In the genomic region with DNA sequence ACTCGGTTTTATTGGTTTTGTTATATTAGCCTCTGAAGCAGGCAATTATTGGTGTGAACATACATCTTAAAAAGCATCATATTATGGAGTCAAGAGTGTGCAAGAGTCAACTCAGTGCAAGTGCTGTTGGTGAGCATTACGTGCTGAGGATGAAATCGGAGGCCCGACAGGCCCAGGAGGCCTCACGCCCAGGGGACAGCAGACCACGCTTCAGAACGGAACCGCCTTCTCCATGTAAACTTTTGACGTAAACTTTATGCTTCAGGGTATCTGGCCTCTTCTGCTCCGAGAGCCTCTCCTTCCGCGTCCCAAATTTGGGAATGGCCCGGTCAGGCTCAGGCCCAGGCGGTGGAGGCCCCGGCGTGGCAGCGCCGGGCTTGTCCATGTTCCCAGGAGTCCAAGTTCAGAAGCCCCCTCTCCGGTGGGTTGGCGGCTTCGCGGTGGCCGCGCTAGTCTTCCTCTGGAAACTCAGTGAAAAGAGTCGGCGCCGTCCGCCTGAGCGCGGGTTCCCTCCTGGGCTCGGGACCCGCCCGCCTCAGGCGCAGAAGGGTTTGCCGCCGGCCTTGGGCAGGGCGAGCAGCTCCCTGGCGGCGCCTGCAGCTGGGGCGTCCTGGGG, we compare ENCODE assay signal across 32 cellular contexts. TPM values are rescaled to one million over a fixed set of nuclear protein-coding genes. Genes with fewer than 3 reads are reported as not detected.
DNase-seq lines count a peak whose midpoint lies in the region; ATAC-seq, FAIRE-seq and TF ChIP-seq lines count a peak whose summit lies in the region.
"Had no signal": no experiment of that assay in that cellular context is flagged by ENCODE, and none has a peak within 500 bp of the region (broad histone marks: within the 10 kb centered on the region; RNA-seq: fewer than 3 reads in every experiment).

No MANE protein-coding gene starts in this region.

- no peak for FAIRE-seq in H1 (lab: Jason Lieb, UNC)
- FAIRE-seq: A549, GM18507, islet of Langerhans had no signal

- H3K27ac ChIP-seq in GM23338 (ENCODE audit: low read depth) (no peak overlapping the region), H1 (ENCODE audit: low read depth, low read length) (no peak overlapping the region), neural cell (ENCODE audit: low read length) (no peak overlapping the region)
- H3K27ac ChIP-seq: A549, colonic mucosa, epithelial cell of prostate, Peyer's patch, prostate gland, thyroid gland, vagina had no signal

- no peak overlapping the region for H2AK5ac ChIP-seq in H1 (ENCODE audit: low read depth, low read length)

- no peak for TF ChIP-seq CTCF in GM23338 (conservative IDR thresholded peaks at IDR 0.05; ENCODE audit: low read depth in 2 of 2)
- no peak for TF ChIP-seq CTCF in H1 (IDR thresholded peaks at IDR 0.05; ENCODE audit: control extremely low read depth in 1 of 3, insufficient read depth in 1 of 3, low read depth in 1 of 3, low read length in 3 of 3)
- no peak for TF ChIP-seq CTCF in neural cell (IDR thresholded peaks at IDR 0.05; ENCODE audit: poor library complexity, severe bottlenecking)

- no peak overlapping the region for H2BK5ac ChIP-seq in H1 (ENCODE audit: low read depth, low read length)

- H3K79me1 ChIP-seq in H1 (ENCODE audit: low read depth, low read length), result no peaks in the 10 kb centered on the region

- no peak for ATAC-seq in activated CD8-positive, alpha-beta memory T cell treated with anti-CD3 and anti-CD28 coated beads, Interleukin-2, amount 10 ng/mL, durations not matched to agents 7 days and 5 days
- ATAC-seq in GM23338 (peak; percentile 9), GM21737 (IDR thresholded peaks at IDR 0.05; ENCODE audit: unreplicated experiment) (no peak), GM19035 (IDR thresholded peaks at IDR 0.05; ENCODE audit: unreplicated experiment) (no peak)
- ATAC-seq: A549; activated naive CD4-positive, alpha-beta T cell treated with anti-CD3 and anti-CD28 coated beads, Interleukin-2, amount 50 U/mL, for 72 hours; left lobe of liver had no signal

- 4% methylated on average over 32 of the region's 40 CpGs; no CpG with 5 or more reads in 1 of the 2 experiments for WGBS in H1 (ENCODE audit: extremely low coverage in 1 of 2, insufficient coverage in 1 of 2, insufficient read length in 1 of 2, insufficient replicate concordance in 2 of 2, low coverage in 1 of 2, low lambda C conversion rate in 2 of 2, missing lambda C conversion rate in 1 of 2), 2 experiments

- H3K23ac ChIP-seq in H1 (ENCODE audit: insufficient read length), result no peak overlapping the region

- H3K9ac ChIP-seq in H1 (replicated peaks in 1 of 4; ENCODE audit: extremely low read depth in 1 of 4, low read depth in 3 of 4, low read length in 3 of 4) (no peak overlapping the region), neural cell (ENCODE audit: low read length) (no peak overlapping the region)

- no peaks in the 10 kb centered on the region for H3K9me2 ChIP-seq in GM23338 (ENCODE audit: insufficient read depth)
- no peaks in the 10 kb centered on the region for H3K9me2 ChIP-seq in neural cell (ENCODE audit: insufficient read depth, low read length)

- H3K4ac ChIP-seq in H1 (replicated peaks; ENCODE audit: insufficient read length, low read depth, low read length), result no peak overlapping the region

- no peak overlapping the region for H2BK12ac ChIP-seq in H1 (ENCODE audit: low read depth, low read length)

- no peaks in the 10 kb centered on the region for H3K36me3 Mint-ChIP-seq in activated CD8-positive, alpha-beta memory T cell treated with anti-CD3 and anti-CD28 coated beads, Interleukin-2, amount 10 ng/mL, durations not matched to agents 7 days and 5 days
- H3K36me3 Mint-ChIP-seq in GM23338 (ENCODE audit: low read depth), result peaks cover 3% of the 10 kb centered on the region; the same call in 1 of the 3 replicates
- H3K36me3 Mint-ChIP-seq: IgD-negative memory B cell had no signal

- H3K27me3 Mint-ChIP-seq in activated CD8-positive, alpha-beta memory T cell treated with anti-CD3 and anti-CD28 coated beads, Interleukin-2, amount 10 ng/mL, durations not matched to agents 7 days and 5 days, result peaks cover 76% of the 10 kb centered on the region
- peaks cover 90% of the 10 kb centered on the region for H3K27me3 Mint-ChIP-seq in GM23338 (ENCODE audit: insufficient read depth, low read depth, poor library complexity)

- H3K27me3 ChIP-seq in GM23338 (ENCODE audit: insufficient read depth), result peaks cover 100% of the 10 kb centered on the region
- H3K27me3 ChIP-seq in H1 (replicated peaks in 1 of 4; ENCODE audit: control insufficient read depth in 3 of 4, extremely low read depth in 1 of 4, insufficient read depth in 3 of 4, low read length in 3 of 4), result peaks cover 71 to 99% (median 97%) of the 10 kb centered on the region in 4 experiments
- peaks cover 100% of the 10 kb centered on the region for H3K27me3 ChIP-seq in neural cell (ENCODE audit: insufficient read depth, low read depth, low read length)

- H2BK15ac ChIP-seq in H1 (ENCODE audit: low read length), result peak overlapping the region; percentile 4; the same call in 1 of the 2 replicates

- 0 out of 2 replicates have a peak, but pooled peaks cover 8% of the 10 kb centered on the region for H3F3A ChIP-seq in GM23338 (replicated peaks; ENCODE audit: low read depth)
- no peaks in the 10 kb centered on the region for H3F3A ChIP-seq in neural cell (ENCODE audit: insufficient read depth, low read length, poor library complexity, severe bottlenecking)

- no peak overlapping the region; the same call in 1 of the 2 replicates for H3K18ac ChIP-seq in H1 (ENCODE audit: extremely low read depth, low read length)

- no peak overlapping the region for H4K8ac ChIP-seq in H1 (ENCODE audit: extremely low read depth, insufficient read depth, low read length)

- no peak overlapping the region for H4K5ac ChIP-seq in H1 (ENCODE audit: insufficient read length, low read depth, low read length)

- no peak for DNase-seq in activated CD8-positive, alpha-beta memory T cell treated with anti-CD3 and anti-CD28 coated beads, Interleukin-2, amount 10 ng/mL, durations not matched to agents 7 days and 5 days
- DNase-seq in activated CD8-positive, alpha-beta memory T cell treated with anti-CD3 and anti-CD28 coated beads, Interleukin-2, amount 50 U/mL, for 4 hours, result no peak
- peak; percentile 56 for DNase-seq in GM23338 (ENCODE audit: low spot score)
- DNase-seq in H1 (ENCODE audit: low read depth in 1 of 2, low spot score in 2 of 2), result peak in 1 of 2 experiments; percentile 68
- DNase-seq in GM19240 (ENCODE audit: insufficient read length, low spot score), result no peak
- DNase-seq: amygdala; CD4-positive, alpha-beta T cell; colonic mucosa; effector CD4-positive, alpha-beta T cell; NCI-H146; NCI-H2107; NCI-H748 treated with DMSO at 0.1 percent for 48 hours; occipital lobe; Peyer's patch; SHP77 treated with DMSO at 0.1 percent for 48 hours; stimulated activated CD4-positive, alpha-beta T cell treated with anti-CD3 and anti-CD28 coated beads, Interleukin-4, amount 100 ng/mL, for 1 hour; thyroid gland had no signal

- H3K4me3 ChIP-seq in GM23338 (peak overlapping the region; percentile 56), H1 (ENCODE audit: extremely low read depth in 1 of 4, insufficient read depth in 2 of 4, low read depth in 3 of 4, low read length in 4 of 4) (peak overlapping the region in 1 of 4 experiments; percentile 54; a peak in 2 of 8 replicates), neural cell (ENCODE audit: low read length) (no peak overlapping the region)
- H3K4me3 ChIP-seq: A549, colonic mucosa, HAP-1, Peyer's patch, prostate gland, thyroid gland, vagina had no signal

- H3K4me2 ChIP-seq in GM23338 (peak overlapping the region; percentile 92), H1 (ENCODE audit: insufficient read depth in 1 of 2, low read depth in 2 of 2, low read length in 2 of 2) (peak overlapping the region; percentile 54 to 79), neural cell (ENCODE audit: low read length) (no peak overlapping the region)
- H3K4me2 ChIP-seq: A549 had no signal

- H3K4me3 Mint-ChIP-seq in activated CD8-positive, alpha-beta memory T cell treated with anti-CD3 and anti-CD28 coated beads, Interleukin-2, amount 10 ng/mL, durations not matched to agents 7 days and 5 days, result no peak overlapping the region
- H3K4me3 Mint-ChIP-seq in GM23338, result peak overlapping the region; percentile 54
- H3K4me3 Mint-ChIP-seq: CD4-positive, alpha-beta T cell had no signal

- H4K20me1 ChIP-seq in GM23338 (replicated peaks; ENCODE audit: insufficient read depth) (peaks cover 6% of the 10 kb centered on the region; the same call in 1 of the 2 replicates), H1 (replicated peaks in 1 of 2; ENCODE audit: control insufficient read depth in 1 of 2, insufficient read depth in 2 of 2, low read length in 2 of 2) (peaks cover 11 to 23% of the 10 kb centered on the region in 2 experiments), neural cell (ENCODE audit: insufficient read depth) (no peaks in the 10 kb centered on the region)

- TF ChIP-seq RAD21 in H1 (IDR thresholded peaks at IDR 0.05 in 1 of 2, conservative IDR thresholded peaks at IDR 0.05 in 1 of 2; ENCODE audit: low read depth in 2 of 2, low read length in 2 of 2), result no peak
- no peak for TF ChIP-seq RAD21 in neural cell (conservative IDR thresholded peaks at IDR 0.05)

- H3K4me1 ChIP-seq in GM23338 (ENCODE audit: insufficient read depth) (peaks cover 29% of the 10 kb centered on the region), H1 (replicated peaks in 1 of 4; ENCODE audit: control insufficient read depth in 3 of 4, insufficient read depth in 4 of 4, low read length in 3 of 4) (peaks cover 3 to 39% (median 17%) of the 10 kb centered on the region in 4 experiments)
- H3K4me1 ChIP-seq: A549, colonic mucosa, HAP-1 had no signal

- no peaks in the 10 kb centered on the region for H3K9me3 Mint-ChIP-seq in activated CD8-positive, alpha-beta memory T cell treated with anti-CD3 and anti-CD28 coated beads, Interleukin-2, amount 10 ng/mL, durations not matched to agents 7 days and 5 days (ENCODE audit: low read depth)
- H3K9me3 Mint-ChIP-seq in GM23338, result peaks cover 4% of the 10 kb centered on the region; the same call in 2 of the 3 replicates
- H3K9me3 Mint-ChIP-seq: activated naive CD4-positive, alpha-beta T cell treated with anti-CD3 and anti-CD28 coated beads, Interleukin-2, amount 50 U/mL, for 72 hours; activated T-helper 2 cell treated with anti-CD3 and anti-CD28 coated beads, Interferon-gamma antibody, Interleukin-2, Interleukin-4, amounts not matched to agents 10 μg/mL and 5 μg/mL and 100 μg/mL, durations not matched to agents 14 hours and 24 hours and 36 hours; CD4-positive, alpha-beta T cell had no signal

- no peaks in the 10 kb centered on the region for H3K36me3 ChIP-seq in GM23338 (ENCODE audit: insufficient read depth)
- peaks cover 0 to 13% (median 0%) of the 10 kb centered on the region in 4 experiments; a peak in 1 of 8 replicates for H3K36me3 ChIP-seq in H1 (ENCODE audit: control insufficient read depth in 2 of 4, insufficient read depth in 4 of 4, low read length in 3 of 4)
- H3K36me3 ChIP-seq in neural cell (ENCODE audit: insufficient read depth, low read length), result no peaks in the 10 kb centered on the region
- H3K36me3 ChIP-seq: colonic mucosa, HAP-1, Peyer's patch, prostate gland, thyroid gland, vagina had no signal

- H3K79me2 ChIP-seq in GM23338 (replicated peaks; ENCODE audit: insufficient read depth) (no peaks in the 10 kb centered on the region), H1 (ENCODE audit: control insufficient read depth in 1 of 2, insufficient read depth in 2 of 2, low read length in 2 of 2) (no peaks in the 10 kb centered on the region), neural cell (replicated peaks; ENCODE audit: insufficient read depth, low read length) (no peaks in the 10 kb centered on the region)

- H2BK20ac ChIP-seq in H1 (ENCODE audit: low read length), result no peak overlapping the region; the same call in 1 of the 2 replicates

- H3K9me3 ChIP-seq in H1 (ENCODE audit: insufficient read depth in 2 of 2, low read depth in 1 of 2, low read length in 1 of 2) (peaks cover 0 to 3% of the 10 kb centered on the region in 2 experiments; a peak in 1 of 4 replicates), neural cell (ENCODE audit: low read length) (no peaks in the 10 kb centered on the region)
- H3K9me3 ChIP-seq: A549, colonic mucosa, HAP-1, prostate gland, thyroid gland, vagina had no signal

- no peak for TF ChIP-seq POLR2A in H1 (IDR thresholded peaks at IDR 0.05; ENCODE audit: control extremely low read depth in 1 of 2, low read depth in 2 of 2, low read length in 2 of 2)

- CTCF ChIA-PET in activated CD8-positive, alpha-beta memory T cell treated with anti-CD3 and anti-CD28 coated beads, Interleukin-2, amount 10 ng/mL, durations not matched to agents 7 days and 5 days (lab: Charles Lee), result no interaction called here
- CTCF ChIA-PET in H1 (lab: Charles Lee; ENCODE audit: partially characterized antibody), result interaction anchor here (1.2 to 1.4 kb wide), 2 partner anchors 7 to 12 kb away, joined by 3 read pairs; no protein-coding TSS in a partner anchor

- H3K27ac Mint-ChIP-seq in activated CD8-positive, alpha-beta memory T cell treated with anti-CD3 and anti-CD28 coated beads, Interleukin-2, amount 10 ng/mL, durations not matched to agents 7 days and 5 days, result peak overlapping the region; percentile 65
- no peak overlapping the region for H3K27ac Mint-ChIP-seq in GM23338
- H3K27ac Mint-ChIP-seq: activated T-helper 2 cell treated with anti-CD3 and anti-CD28 coated beads, Interferon-gamma antibody, Interleukin-2, Interleukin-4, amounts not matched to agents 10 μg/mL and 5 μg/mL and 100 μg/mL, durations not matched to agents 14 hours and 24 hours and 36 hours; CD4-positive, alpha-beta T cell had no signal

- no peak overlapping the region for H2BK120ac ChIP-seq in H1 (replicated peaks; ENCODE audit: low read depth, low read length)

- no peak overlapping the region for H3K14ac ChIP-seq in H1 (ENCODE audit: insufficient read length)

- peaks cover 2% of the 10 kb centered on the region for H3K4me1 Mint-ChIP-seq in activated CD8-positive, alpha-beta memory T cell treated with anti-CD3 and anti-CD28 coated beads, Interleukin-2, amount 10 ng/mL, durations not matched to agents 7 days and 5 days
- peaks cover 43% of the 10 kb centered on the region for H3K4me1 Mint-ChIP-seq in GM23338

- no peak overlapping the region for H3K56ac ChIP-seq in H1 (replicated peaks; ENCODE audit: insufficient read length, low read depth, low read length)

- no peak for TF ChIP-seq EP300 in H1 (IDR thresholded peaks at IDR 0.05; ENCODE audit: borderline replicate concordance in 1 of 2, low read depth in 2 of 2, low read length in 2 of 2)
- TF ChIP-seq EP300 in neural cell (conservative IDR thresholded peaks at IDR 0.05; ENCODE audit: poor library complexity, severe bottlenecking), result no peak

- peaks cover 23% of the 10 kb centered on the region; the same call in 1 of the 2 replicates for H3K23me2 ChIP-seq in H1 (ENCODE audit: low read depth, low read length)

- POLR2A ChIA-PET in H1 (lab: Charles Lee; ENCODE audit: partially characterized antibody), result interaction anchor here (1.1 to 1.4 kb wide), 3 partner anchors 11 to 26 kb away, joined by 3 to 4 read pairs (median 3); no protein-coding TSS in a partner anchor

- H2AFZ ChIP-seq in GM23338 (no peak overlapping the region), H1 (ENCODE audit: low read length) (no peak overlapping the region), neural cell (ENCODE audit: low read depth, low read length) (no peak overlapping the region)

- no peak overlapping the region for H4K91ac ChIP-seq in H1 (replicated peaks; ENCODE audit: insufficient read length, low read length)

RNA-seq across cellular contexts. Expression of a gene that starts 5.2 kb away (rescaled TPM):
- total RNA-seq in activated CD8-positive, alpha-beta memory T cell treated with anti-CD3 and anti-CD28 coated beads, Interleukin-2, amount 10 ng/mL, durations not matched to agents 7 days and 5 days, result not detected
- total RNA-seq in GM23338 (2014; rRNA removed; shearing (Covaris generic)), result 1.7 and 2.8 TPM in 2 replicates
- 0.70 and 0.82 TPM in 2 replicates for polyA plus RNA-seq in GM23338 (2016; fragmentation: Nextera tagmentation; extraction: Ambion mirVana)
- total RNA-seq in H1 (2021; fragmentation: NEBNext Ultra II Directional; extraction: Animal tissue kit (Norgen Biotek cat#: 25700)), result 0.82 and 1.2 TPM in 2 replicates
- polyA plus RNA-seq in H1 (2011; rRNA removed), result 0.45 and 0.97 TPM in 2 replicates
- polyA plus RNA-seq in H1 (2011; cell fraction: cytosol; rRNA removed), result 0.87 TPM
- polyA plus RNA-seq in H1 (2011; cell fraction: nucleus; rRNA removed), result 1.8 TPM
- polyA plus RNA-seq in H1 (2012, experiment 1 of 2), result 0.40 to 1.2 TPM (median 1.1 TPM) in 4 replicates
- 1.1 TPM for polyA plus RNA-seq in H1 (2012, experiment 2 of 2)
- polyA plus RNA-seq in H1 (2013, experiment 1 of 2), result 1.0 TPM
- 0.75 TPM for polyA plus RNA-seq in H1 (2013, experiment 2 of 2)
- polyA minus RNA-seq in H1 (2011; rRNA and poly(A)+ RNA removed), result 0.16 and 0.44 TPM in 2 replicates
- polyA minus RNA-seq in H1 (2011; cell fraction: cytosol; rRNA and poly(A)+ RNA removed), result 0.95 TPM
- polyA minus RNA-seq in H1 (2011; cell fraction: nucleus; rRNA and poly(A)+ RNA removed), result 0.50 TPM
- not detected in 2 replicates for polyA plus RNA-seq in neural cell
- polyA minus RNA-seq in neural cell, result not detected in 2 replicates
- total RNA-seq: activated naive CD4-positive, alpha-beta T cell treated with anti-CD3 and anti-CD28 coated beads, Interleukin-2, amount 50 U/mL, for 72 hours; activated T-helper 2 cell treated with anti-CD3 and anti-CD28 coated beads, Interferon-gamma antibody, Interleukin-2, Interleukin-4, amounts not matched to agents 10 μg/mL and 5 μg/mL and 100 μg/mL, durations not matched to agents 14 hours and 24 hours and 36 hours; CD4-positive, alpha-beta T cell; colonic mucosa; left lobe of liver; myocyte; occipital lobe; Peyer's patch; thyroid gland had no signal
- polyA plus RNA-seq: IgD-negative memory B cell had no signal
